Comparison of ENCODE assay signal across 1 cellular context in genomic region chr20:35316086-35316485, GRCh38.
TF ChIP-seq lines count a peak whose summit lies in the region.

No MANE protein-coding gene starts in this region.

TF ChIP-seq in WTC11, 78 proteins besides CTCF, POLR2A, EP300 and RAD21 (continued from another document):
- TF ChIP-seq, protein P1, sequence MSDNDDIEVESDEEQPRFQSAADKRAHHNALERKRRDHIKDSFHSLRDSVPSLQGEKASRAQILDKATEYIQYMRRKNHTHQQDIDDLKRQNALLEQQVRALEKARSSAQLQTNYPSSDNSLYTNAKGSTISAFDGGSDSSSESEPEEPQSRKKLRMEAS (CRISPR knock-in tag; IDR thresholded peaks at IDR 0.05): no peak
- TF ChIP-seq, protein P2, sequence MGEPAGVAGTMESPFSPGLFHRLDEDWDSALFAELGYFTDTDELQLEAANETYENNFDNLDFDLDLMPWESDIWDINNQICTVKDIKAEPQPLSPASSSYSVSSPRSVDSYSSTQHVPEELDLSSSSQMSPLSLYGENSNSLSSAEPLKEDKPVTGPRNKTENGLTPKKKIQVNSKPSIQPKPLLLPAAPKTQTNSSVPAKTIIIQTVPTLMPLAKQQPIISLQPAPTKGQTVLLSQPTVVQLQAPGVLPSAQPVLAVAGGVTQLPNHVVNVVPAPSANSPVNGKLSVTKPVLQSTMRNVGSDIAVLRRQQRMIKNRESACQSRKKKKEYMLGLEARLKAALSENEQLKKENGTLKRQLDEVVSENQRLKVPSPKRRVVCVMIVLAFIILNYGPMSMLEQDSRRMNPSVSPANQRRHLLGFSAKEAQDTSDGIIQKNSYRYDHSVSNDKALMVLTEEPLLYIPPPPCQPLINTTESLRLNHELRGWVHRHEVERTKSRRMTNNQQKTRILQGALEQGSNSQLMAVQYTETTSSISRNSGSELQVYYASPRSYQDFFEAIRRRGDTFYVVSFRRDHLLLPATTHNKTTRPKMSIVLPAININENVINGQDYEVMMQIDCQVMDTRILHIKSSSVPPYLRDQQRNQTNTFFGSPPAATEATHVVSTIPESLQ (CRISPR knock-in tag; IDR thresholded peaks at IDR 0.05): no peak
- TF ChIP-seq ZNF416 (CRISPR knock-in tag; IDR thresholded peaks at IDR 0.05): no peak
- TF ChIP-seq ZNF138 (CRISPR knock-in tag; conservative IDR thresholded peaks at IDR 0.05): no peak
TF ChIP-seq in WTC11: peak in this region for 0.
